In genomic region chr16:57486858-57487834, GRCh38 we compare ENCODE assay signal across 8 cellular contexts. TPM values are rescaled to one million over a fixed set of nuclear protein-coding genes. Genes with fewer than 3 reads are reported as not detected.
A peak's percentile ranks its signal among the peaks of the same experiment; 100 is the strongest.
DNase-seq lines count a peak whose midpoint lies in the region; ATAC-seq and TF ChIP-seq lines count a peak whose summit lies in the region.

No MANE protein-coding gene starts in this region.

- H3K9me3 ChIP-seq in iPS-20b (ENCODE audit: insufficient read depth, low read depth, low read length) (no peaks in the 10 kb centered on the region), suprapubic skin (no peaks in the 10 kb centered on the region)

- H3K4me1 Mint-ChIP-seq in T-helper 2 cell treated with Interferon-gamma antibody and Interleukin-4, amounts not matched to agents 5 μg/mL and 100 μg/mL, for 36 hours (ENCODE audit: low read depth), result peaks cover 9% of the 10 kb centered on the region
- peaks cover 18% of the 10 kb centered on the region for H3K4me1 Mint-ChIP-seq in activated CD4-positive, alpha-beta memory T cell treated with anti-CD3 and anti-CD28 coated beads, Interleukin-2, amount 10 ng/mL, durations not matched to agents 7 days and 5 days

- H3K27me3 ChIP-seq in iPS-20b (ENCODE audit: insufficient read depth, low read length) (peaks cover 15% of the 10 kb centered on the region), suprapubic skin (no peaks in the 10 kb centered on the region)

- H3K36me3 Mint-ChIP-seq in T-helper 2 cell treated with Interferon-gamma antibody and Interleukin-4, amounts not matched to agents 5 μg/mL and 100 μg/mL, for 36 hours (ENCODE audit: low read depth), result no peaks in the 10 kb centered on the region
- H3K36me3 Mint-ChIP-seq in activated CD4-positive, alpha-beta memory T cell treated with anti-CD3 and anti-CD28 coated beads, Interleukin-2, amount 10 ng/mL, durations not matched to agents 7 days and 5 days (ENCODE audit: low read depth), result no peaks in the 10 kb centered on the region

- TF ChIP-seq CTCF in suprapubic skin (IDR thresholded peaks at IDR 0.05), result no peak

- no peaks in the 10 kb centered on the region for H3K9me3 Mint-ChIP-seq in T-helper 2 cell treated with Interferon-gamma antibody and Interleukin-4, amounts not matched to agents 5 μg/mL and 100 μg/mL, for 36 hours
- H3K9me3 Mint-ChIP-seq in activated CD4-positive, alpha-beta memory T cell treated with anti-CD3 and anti-CD28 coated beads, Interleukin-2, amount 10 ng/mL, durations not matched to agents 7 days and 5 days, result no peaks in the 10 kb centered on the region

- H3K4me3 ChIP-seq in iPS-20b (ENCODE audit: low read length) (peak overlapping the region; percentile 44; the same call in 1 of the 2 replicates), suprapubic skin (peak overlapping the region; percentile 82)

- 78% methylated on average over 8 of the region's 8 CpGs for WGBS in suprapubic skin

- POLR2A ChIA-PET in activated CD4-positive, alpha-beta memory T cell treated with anti-CD3 and anti-CD28 coated beads, Interleukin-2, amount 10 ng/mL, durations not matched to agents 7 days and 5 days (lab: Charles Lee), result interaction anchor here (0.9 to 3.7 kb wide), 6 partner anchors 22 to 248 kb away, joined by 3 to 23 read pairs (median 4); partner anchors contain the start of genes CCDC102A, CIAPIN1, COQ9 and KATNB1

- no peaks in the 10 kb centered on the region for H3K4me1 ChIP-seq in iPS-20b (ENCODE audit: insufficient read depth, low read length)
- H3K4me1 ChIP-seq in suprapubic skin, result peaks cover 41% of the 10 kb centered on the region

- H3K36me3 ChIP-seq in iPS-20b (ENCODE audit: insufficient read depth, low read depth, low read length) (no peaks in the 10 kb centered on the region), suprapubic skin (no peaks in the 10 kb centered on the region)

- no peak for TF ChIP-seq EP300 in suprapubic skin (IDR thresholded peaks at IDR 0.05)

- peak overlapping the region; percentile 76 for H3K4me3 Mint-ChIP-seq in T-helper 2 cell treated with Interferon-gamma antibody and Interleukin-4, amounts not matched to agents 5 μg/mL and 100 μg/mL, for 36 hours
- H3K4me3 Mint-ChIP-seq in activated CD4-positive, alpha-beta memory T cell treated with anti-CD3 and anti-CD28 coated beads, Interleukin-2, amount 10 ng/mL, durations not matched to agents 7 days and 5 days, result peak overlapping the region; percentile 60

- no peak for DNase-seq in T-helper 2 cell treated with Interferon-gamma antibody and Interleukin-4, amounts not matched to agents 5 μg/mL and 100 μg/mL, for 36 hours (ENCODE audit: low spot score)
- DNase-seq in T-helper 2 cell (no peak), suprapubic skin (ENCODE audit: low spot score in 2 of 2) (peak in 1 of 2 donors; percentile 62), NCI-H748 (lab: John Stamatoyannopoulos, UW; ENCODE audit: unreplicated experiment) (no peak)
- no peak for DNase-seq in activated CD4-positive, alpha-beta memory T cell treated with anti-CD3 and anti-CD28 coated beads, Interleukin-2, amount 10 ng/mL, durations not matched to agents 7 days and 5 days

- no peak for TF ChIP-seq POLR2A in suprapubic skin (IDR thresholded peaks at IDR 0.05)

- no peak overlapping the region for H3K9ac ChIP-seq in iPS-20b (ENCODE audit: low read depth, low read length)

- peak overlapping the region; percentile 65 for H3K27ac Mint-ChIP-seq in T-helper 2 cell treated with Interferon-gamma antibody and Interleukin-4, amounts not matched to agents 5 μg/mL and 100 μg/mL, for 36 hours
- H3K27ac Mint-ChIP-seq in activated CD4-positive, alpha-beta memory T cell treated with anti-CD3 and anti-CD28 coated beads, Interleukin-2, amount 10 ng/mL, durations not matched to agents 7 days and 5 days, result no peak overlapping the region

- H3K27me3 Mint-ChIP-seq in T-helper 2 cell treated with Interferon-gamma antibody and Interleukin-4, amounts not matched to agents 5 μg/mL and 100 μg/mL, for 36 hours (ENCODE audit: low read depth), result peaks cover 23% of the 10 kb centered on the region
- peaks cover 17% of the 10 kb centered on the region for H3K27me3 Mint-ChIP-seq in activated CD4-positive, alpha-beta memory T cell treated with anti-CD3 and anti-CD28 coated beads, Interleukin-2, amount 10 ng/mL, durations not matched to agents 7 days and 5 days

- CTCF ChIA-PET in activated CD4-positive, alpha-beta memory T cell treated with anti-CD3 and anti-CD28 coated beads, Interleukin-2, amount 10 ng/mL, durations not matched to agents 7 days and 5 days (lab: Charles Lee), result interaction anchor here (1.1 to 1.6 kb wide), 6 partner anchors 12 to 90 kb away, joined by 4 to 7 read pairs (median 4); partner anchors contain the start of genes CCDC102A and POLR2C

- no peak overlapping the region for H3K27ac ChIP-seq in iPS-20b (ENCODE audit: low read length)
- H3K27ac ChIP-seq in suprapubic skin, result peak overlapping the region; percentile 89

- ATAC-seq in HG03135 (IDR thresholded peaks at IDR 0.05; ENCODE audit: unreplicated experiment), result no peak
- no peak for ATAC-seq in GM19324 (IDR thresholded peaks at IDR 0.05; ENCODE audit: low FRiP score, unreplicated experiment)

RNA-seq across cellular contexts. Expression of gene DOK4, which starts 0.9 kb away (rescaled TPM):
- 1 to 10 TPM; 2.5 to 3.4 TPM for total RNA-seq in activated CD4-positive, alpha-beta memory T cell treated with anti-CD3 and anti-CD28 coated beads, Interleukin-2, amount 10 ng/mL, durations not matched to agents 7 days and 5 days
- total RNA-seq in suprapubic skin, result 10 to 100 TPM; 29.8 to 66.8 (median 51.3) TPM

RNA-seq across cellular contexts. Expression of gene POLR2C, which starts 24.7 kb away (rescaled TPM):
- total RNA-seq in activated CD4-positive, alpha-beta memory T cell treated with anti-CD3 and anti-CD28 coated beads, Interleukin-2, amount 10 ng/mL, durations not matched to agents 7 days and 5 days, result 10 to 100 TPM; 47.8 to 48.8 TPM
- 10 to 100 TPM; 65.0 to 80.3 (median 72.0) TPM for total RNA-seq in suprapubic skin

RNA-seq across cellular contexts. Expression of gene COQ9, which starts 39.9 kb away (rescaled TPM):
- 10 to 100 TPM; 28.5 to 29.0 TPM for total RNA-seq in activated CD4-positive, alpha-beta memory T cell treated with anti-CD3 and anti-CD28 coated beads, Interleukin-2, amount 10 ng/mL, durations not matched to agents 7 days and 5 days
- total RNA-seq in suprapubic skin, result 10 to 100 TPM; 45.7 to 60.1 (median 48.8) TPM

RNA-seq across cellular contexts. Expression of gene CIAPIN1, which starts 40.0 kb away (rescaled TPM):
- 10 to 100 TPM; 35.8 to 36.1 TPM for total RNA-seq in activated CD4-positive, alpha-beta memory T cell treated with anti-CD3 and anti-CD28 coated beads, Interleukin-2, amount 10 ng/mL, durations not matched to agents 7 days and 5 days
- 10 to 100 TPM; 32.2 to 40.0 (median 35.7) TPM for total RNA-seq in suprapubic skin

RNA-seq across cellular contexts. Expression of gene CCDC102A, which starts 49.2 kb away (rescaled TPM):
- total RNA-seq in activated CD4-positive, alpha-beta memory T cell treated with anti-CD3 and anti-CD28 coated beads, Interleukin-2, amount 10 ng/mL, durations not matched to agents 7 days and 5 days, result 1 to 10 TPM; 9.1 to 9.7 TPM
- 10 to 100 TPM in 1 of 4 donors, 1 to 10 TPM in 3; 7.1 to 11.5 (median 8.5) TPM for total RNA-seq in suprapubic skin

Comparison
In these comparisons a context has a peak if more than half of its experiments do, and no peak if none do; other contexts are left out.
1. RNA of gene DOK4, which starts 0.9 kb away (total RNA-seq): 29.8 to 66.8 TPM in suprapubic skin; 2.5 to 3.4 TPM in activated CD4-positive, alpha-beta memory T cell treated with anti-CD3 and anti-CD28 coated beads, Interleukin-2, amount 10 ng/mL, durations not matched to agents 7 days and 5 days; every median in the first group is over 4 times any median in the second.